In genomic region chr13:50241479-50241878, GRCh38 we compare ENCODE assay signal across 16 cellular contexts.
DNase-seq lines count a peak whose midpoint lies in the region; ATAC-seq and TF ChIP-seq lines count a peak whose summit lies in the region.
"Had no signal": no experiment of that assay in that cellular context is flagged by ENCODE, and none has a peak within 500 bp of the region (broad histone marks: within the 10 kb centered on the region; RNA-seq: fewer than 3 reads in every experiment).

No MANE protein-coding gene starts in this region.

- POLR2A ChIA-PET in Panc1 (lab: Charles Lee) = interaction anchor here (0.5 kb wide), 1 partner anchor 746 kb away, joined by 6 read pairs; the partner anchor contains the start of gene PHF11

- WGBS in mesenchymal stem cell = 19% methylated on average over 3 of the region's 4 CpGs
- 88 to 92% methylated on average over 4 of the region's 4 CpGs for WGBS in upper lobe of left lung, 2 donors

- H3K4me1 ChIP-seq in Panc1 (ENCODE audit: control insufficient read depth, insufficient read depth, low read length) = peaks cover 56% of the 10 kb centered on the region
- H3K4me1 ChIP-seq in mesenchymal stem cell (ENCODE audit: control insufficient read depth, insufficient read depth, low read depth, low read length) = peaks cover 6% of the 10 kb centered on the region
- H3K4me1 ChIP-seq in upper lobe of left lung = peaks cover 0 to 10% (median 7%) of the 10 kb centered on the region in 4 donors
- H3K4me1 ChIP-seq: BE2C had no signal

- H3K36me3 ChIP-seq in Panc1 (ENCODE audit: control insufficient read depth, insufficient read depth, low read length) (no peaks in the 10 kb centered on the region), mesenchymal stem cell (ENCODE audit: control insufficient read depth in 1 of 2, insufficient read depth in 2 of 2, low read depth in 1 of 2, low read length in 2 of 2) (no peaks in the 10 kb centered on the region), upper lobe of left lung (no peaks in the 10 kb centered on the region)
- H3K36me3 ChIP-seq: BE2C had no signal

- H4K91ac ChIP-seq in mesenchymal stem cell (ENCODE audit: low read length) = no peak overlapping the region

- H2BK15ac ChIP-seq in mesenchymal stem cell (ENCODE audit: low read depth, poor library complexity, severe bottlenecking) = no peak overlapping the region

- H3K27me3 Mint-ChIP-seq in Calu3 (ENCODE audit: unreplicated experiment) = no peaks in the 10 kb centered on the region
- H3K27me3 Mint-ChIP-seq: CD4-positive, alpha-beta memory T cell had no signal

- intact Hi-C loops in Calu3 (cut with micrococcal nuclease; ENCODE audit: unreplicated experiment) (loop anchor here (10.0 kb wide), 1 partner anchor 123 kb away; no protein-coding TSS in a partner anchor), Panc1 (cut with micrococcal nuclease; ENCODE audit: unreplicated experiment) (no loop called here)

- in situ Hi-C loops in Panc1 (cut with HindIII; ENCODE audit: low pct_unique_long_range_greater_than_20kb, low sequenced_read_pairs) = no loop called here

- no peaks in the 10 kb centered on the region for H3K36me3 Mint-ChIP-seq in Calu3 (ENCODE audit: insufficient read depth, unreplicated experiment)

- H3K14ac ChIP-seq in mesenchymal stem cell (ENCODE audit: low read length in 2 of 2) = no peak overlapping the region

- no peak for TF ChIP-seq CTCF in Calu3 (IDR thresholded peaks at IDR 0.05; ENCODE audit: unreplicated experiment)
- TF ChIP-seq CTCF in Panc1 (IDR thresholded peaks at IDR 0.05) = no peak
- TF ChIP-seq CTCF in choroid plexus epithelial cell (conservative IDR thresholded peaks at IDR 0.05; ENCODE audit: low read depth, low read length) = no peak
- TF ChIP-seq CTCF in upper lobe of left lung (IDR thresholded peaks at IDR 0.05) = no peak

- H3K79me1 ChIP-seq in mesenchymal stem cell (replicated peaks; ENCODE audit: low read length, poor library complexity, severe bottlenecking) = no peaks in the 10 kb centered on the region

- H3K9me3 Mint-ChIP-seq in Calu3 (ENCODE audit: low read depth, unreplicated experiment) = no peaks in the 10 kb centered on the region
- H3K9me3 Mint-ChIP-seq: GM23338 had no signal

- H2BK5ac ChIP-seq in mesenchymal stem cell (ENCODE audit: low read depth, low read length, poor library complexity, severe bottlenecking) = no peak overlapping the region

- H3K27ac ChIP-seq in Panc1 (ENCODE audit: low read length) = peak overlapping the region; percentile 99
- H3K27ac ChIP-seq in mesenchymal stem cell (ENCODE audit: low read length, poor library complexity, severe bottlenecking) = no peak overlapping the region
- no peak overlapping the region for H3K27ac ChIP-seq in upper lobe of left lung
- H3K27ac ChIP-seq: C4-2B had no signal

- TF ChIP-seq POLR2A in upper lobe of left lung (IDR thresholded peaks at IDR 0.05) = no peak

- H2BK120ac ChIP-seq in mesenchymal stem cell (ENCODE audit: low read depth, low read length) = no peak overlapping the region

- H3K4me3 Mint-ChIP-seq in Calu3 (ENCODE audit: low read depth, unreplicated experiment) = no peak overlapping the region
- H3K4me3 Mint-ChIP-seq: CD4-positive, alpha-beta memory T cell; GM23338 had no signal

- H2AFZ ChIP-seq in mesenchymal stem cell (ENCODE audit: low read depth, low read length) = no peak overlapping the region
- H2AFZ ChIP-seq: GM23338 had no signal

- DNase-seq in Calu3 (peak; percentile 43), Panc1 (ENCODE audit: low read depth, low spot score) (no peak), choroid plexus epithelial cell (ENCODE audit: low read depth) (peak; percentile 85), mesenchymal stem cell (peak; percentile 42), superior temporal gyrus (ENCODE audit: extremely low spot score) (no peak), upper lobe of left lung (no peak), NCI-H187 treated with DMSO at 0.1 percent for 48 hours (lab: John Stamatoyannopoulos, UW) (no peak)
- DNase-seq: BE2C; CD4-positive, alpha-beta memory T cell; COR-L47; DND-41; GDM1; H7 had no signal

- no peak overlapping the region for H3K9ac ChIP-seq in mesenchymal stem cell (ENCODE audit: low read length)

- CTCF ChIA-PET in Calu3 (lab: Charles Lee) (no interaction called here), Panc1 (lab: Charles Lee) (no interaction called here)

- H2AK5ac ChIP-seq in mesenchymal stem cell (ENCODE audit: low read length, severe bottlenecking) = no peak overlapping the region

- TF ChIP-seq EP300 in upper lobe of left lung (IDR thresholded peaks at IDR 0.05) = no peak

- no TSS peak for BruUV-seq in Calu3 (replicated peaks; lab: Mats Ljungman, UMichigan)
- BruUV-seq in Panc1 (replicated peaks; lab: Mats Ljungman, UMichigan) = no TSS peak

- no peak overlapping the region for H3K4me2 ChIP-seq in mesenchymal stem cell (ENCODE audit: low read length, poor library complexity, severe bottlenecking)
- H3K4me2 ChIP-seq: GM23338 had no signal

- ATAC-seq in Panc1 (no peak), HG02759 (IDR thresholded peaks at IDR 0.05; ENCODE audit: unreplicated experiment) (no peak), upper lobe of left lung (ENCODE audit: low FRiP score in 2 of 2) (no peak)
- ATAC-seq: GM23338 had no signal

- no peak overlapping the region for H4K8ac ChIP-seq in mesenchymal stem cell (ENCODE audit: low read length)

- no peak overlapping the region for H3K4ac ChIP-seq in mesenchymal stem cell (ENCODE audit: low read depth in 1 of 2, low read length in 2 of 2)

- H3K27ac Mint-ChIP-seq in Calu3 (ENCODE audit: unreplicated experiment) = peak overlapping the region; percentile 69
- H3K27ac Mint-ChIP-seq: CD4-positive, alpha-beta memory T cell; GM23338 had no signal

- H3K27me3 ChIP-seq in Panc1 (ENCODE audit: control insufficient read depth, insufficient read depth, low read length) (no peaks in the 10 kb centered on the region), mesenchymal stem cell (ENCODE audit: control insufficient read depth in 1 of 2, insufficient read depth in 1 of 2, low read length in 2 of 2) (no peaks in the 10 kb centered on the region), upper lobe of left lung (no peaks in the 10 kb centered on the region)
- H3K27me3 ChIP-seq: BE2C had no signal

- H3K18ac ChIP-seq in mesenchymal stem cell (ENCODE audit: low read depth in 1 of 2, low read length in 2 of 2) = no peak overlapping the region

- H3K9me3 ChIP-seq in Panc1 (ENCODE audit: control insufficient read depth, insufficient read depth, low read depth, low read length) (no peaks in the 10 kb centered on the region; the same call in 1 of the 2 replicates), mesenchymal stem cell (ENCODE audit: control insufficient read depth, low read length) (no peaks in the 10 kb centered on the region), upper lobe of left lung (no peaks in the 10 kb centered on the region)
- H3K9me3 ChIP-seq: BE2C had no signal

- H3K4me1 Mint-ChIP-seq in Calu3 (ENCODE audit: low read depth, unreplicated experiment) = peaks cover 47% of the 10 kb centered on the region

- H2BK12ac ChIP-seq in mesenchymal stem cell (ENCODE audit: low read length in 2 of 2) = no peak overlapping the region

- no peak overlapping the region for H3K23ac ChIP-seq in mesenchymal stem cell (ENCODE audit: low read length in 2 of 2)

- no peak overlapping the region for H3K4me3 ChIP-seq in Panc1 (ENCODE audit: low read depth in 2 of 2, low read length in 2 of 2)
- H3K4me3 ChIP-seq in choroid plexus epithelial cell (ENCODE audit: low read depth, low read length) = no peak overlapping the region
- H3K4me3 ChIP-seq in mesenchymal stem cell (ENCODE audit: insufficient read depth in 1 of 2, low read depth in 1 of 2, low read length in 2 of 2) = no peak overlapping the region
- no peak overlapping the region for H3K4me3 ChIP-seq in upper lobe of left lung
- H3K4me3 ChIP-seq: GM23338 had no signal

Comparison
In these comparisons a context has a peak if more than half of its experiments do, and no peak if none do; other contexts are left out.
1. DNase-seq: peak in Calu3 (single experiment), choroid plexus epithelial cell (single experiment) and mesenchymal stem cell (single experiment); none in Panc1 (single experiment), superior temporal gyrus (single experiment), upper lobe of left lung (0 of 2) and NCI-H187 treated with DMSO at 0.1 percent for 48 hours (single experiment).